ENCODE assay signal across 8 cellular contexts in the genomic region with DNA sequence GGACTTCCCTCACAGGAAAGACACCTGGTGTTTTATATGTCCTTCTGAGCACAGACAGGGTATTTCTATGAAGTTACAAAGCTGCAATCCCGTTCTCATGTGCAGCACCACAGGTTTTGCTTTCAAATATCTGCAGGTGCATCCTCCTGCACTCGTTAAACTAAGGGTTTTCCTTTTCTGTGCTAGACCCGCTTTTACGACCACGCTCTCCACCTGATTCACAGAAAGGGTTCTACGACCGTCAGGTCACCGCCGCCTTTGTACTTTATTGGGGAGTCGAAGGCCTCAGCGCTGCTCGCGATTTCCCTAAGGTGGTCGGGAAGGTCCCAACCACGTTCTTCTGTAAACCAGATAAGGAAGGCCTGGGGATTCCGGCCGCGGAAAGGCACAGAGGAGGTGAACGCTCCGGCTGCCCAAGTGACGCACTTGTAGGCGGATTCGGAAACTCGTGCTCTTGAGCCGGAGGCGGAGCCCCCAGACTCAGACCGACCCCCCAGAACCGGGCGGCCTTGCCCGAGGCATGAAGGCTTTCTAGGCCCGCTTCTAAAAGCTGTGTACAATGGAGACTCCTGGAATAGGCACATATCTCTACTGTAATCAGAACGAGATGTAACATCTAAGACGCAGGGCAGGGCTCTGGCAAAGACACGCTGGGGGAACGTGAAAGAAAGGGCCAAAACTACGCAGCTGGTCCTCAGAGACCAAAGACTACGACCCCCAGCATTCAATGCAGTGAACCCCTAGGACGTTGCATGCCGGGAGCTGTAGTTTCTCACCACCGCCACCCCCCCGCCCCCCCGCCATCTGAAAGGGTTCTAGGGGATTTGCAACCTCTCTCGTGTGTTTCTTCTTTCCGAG. TPM values are rescaled to one million over a fixed set of nuclear protein-coding genes. Genes with fewer than 3 reads are reported as not detected.
DNase-seq lines count a peak whose midpoint lies in the region; ATAC-seq, FAIRE-seq and TF ChIP-seq lines count a peak whose summit lies in the region.

No MANE protein-coding gene starts in this region.

- H3K27me3 ChIP-seq in pancreas (no peaks in the 10 kb centered on the region), thymus (ENCODE audit: control insufficient read depth, insufficient read depth) (no peaks in the 10 kb centered on the region)

- H3K36me3 ChIP-seq in pancreas, result peaks cover 0 to 18% (median 8%) of the 10 kb centered on the region in 3 donors
- H3K36me3 ChIP-seq in thymus (ENCODE audit: control insufficient read depth, insufficient read depth), result peaks cover 9% of the 10 kb centered on the region

- H3K9me3 ChIP-seq in pancreas (no peaks in the 10 kb centered on the region), thymus (ENCODE audit: control insufficient read depth) (no peaks in the 10 kb centered on the region)

- peaks cover 9 to 25% (median 22%) of the 10 kb centered on the region in 3 donors for H3K4me1 ChIP-seq in pancreas
- H3K4me1 ChIP-seq in thymus (ENCODE audit: control insufficient read depth, insufficient read depth, low read length), result peaks cover 21% of the 10 kb centered on the region

- intact Hi-C loops in cardiac septum (cut with DNase I), result loop anchor here (5.0 kb wide), 1 partner anchor 302 kb away; no protein-coding TSS in a partner anchor
- intact Hi-C loops in pancreas (cut with DNase I), result no loop called here

- no peak for TF ChIP-seq CTCF in pancreas (IDR thresholded peaks at IDR 0.05)

- H3K4me3 ChIP-seq in pancreas (peak overlapping the region; percentile 22 to 72 (median 47)), thymus (ENCODE audit: low read length) (peak overlapping the region; percentile 74)

- WGBS in adipose tissue, 3 donors, result 0 to 1% (median 1%) methylated on average over 44 of the region's 44 CpGs
- WGBS in pancreas, 2 donors, result 3 to 6% methylated on average over 44 of the region's 44 CpGs
- WGBS in thymus, result under 1% methylated on average over 44 of the region's 44 CpGs

- FAIRE-seq in G401.6 (lab: Jason Lieb, UNC), result peak; percentile 37
- FAIRE-seq in pancreas (lab: Jason Lieb, UNC), result no peak

- ATAC-seq in HG02642 (IDR thresholded peaks at IDR 0.05; ENCODE audit: poor library complexity, unreplicated experiment) (peak; percentile 22), pancreas (peak; percentile 46 to 71 (median 66))

- H3K27ac ChIP-seq in adipose tissue (ENCODE audit: low read depth, low read length), result peak overlapping the region; percentile 56
- peak overlapping the region; percentile 79 to 94 (median 88) for H3K27ac ChIP-seq in pancreas
- H3K27ac ChIP-seq in thymus (ENCODE audit: low read depth), result peak overlapping the region; percentile 100

- DNase-seq in NCI-H146 (lab: John Stamatoyannopoulos, UW) (peak; percentile 95), SW480 (ENCODE audit: low spot score) (peak; percentile 92), cardiac septum (ENCODE audit: low spot score) (peak; percentile 92), pancreas (peak in 5 of 6 donors; percentile 66 to 90 (median 77))

RNA-seq across cellular contexts. Expression of gene HSP90B1, which starts 0.9 kb away (rescaled TPM):
- polyA plus RNA-seq in adipose tissue (100 to 1,000 TPM; 309 to 379 (median 310) TPM), pancreas (100 to 1,000 TPM; 287 to 412 TPM), thymus (309 TPM)
- total RNA-seq in cardiac septum (433 TPM), pancreas (100 to 1,000 TPM; 270 to 736 (median 428) TPM)

RNA-seq across cellular contexts. Expression of gene TDG, which starts 36.4 kb away (rescaled TPM):
- polyA plus RNA-seq in adipose tissue (10 to 100 TPM in 2 of 3 donors, 1 to 10 TPM in 1; 5.2 to 11.4 (median 10.3) TPM), pancreas (10 to 100 TPM in 1 of 2 donors, 1 to 10 TPM in 1; 8.5 to 11.5 TPM), thymus (26.9 TPM)
- total RNA-seq in cardiac septum (13.0 TPM), pancreas (10 to 100 TPM in 3 of 6 donors, 1 to 10 TPM in 3; 5.8 to 13.8 (median 8.1) TPM)

Comparison
In these comparisons a context has a peak if more than half of its experiments do, and no peak if none do; other contexts are left out.
1. Peak in every context shown above with its lines: DNase-seq, ATAC-seq, H3K4me3 ChIP-seq and H3K27ac ChIP-seq.